16 cellular contexts compared by ENCODE assay signal in genomic region chr3:172525116-172525613, GRCh38. TPM values are rescaled to one million over a fixed set of nuclear protein-coding genes. Genes with fewer than 3 reads are reported as not detected.
"Had no signal": no experiment of that assay in that cellular context is flagged by ENCODE, and none has a peak within 500 bp of the region (broad histone marks: within the 10 kb centered on the region; RNA-seq: fewer than 3 reads in every experiment).

No MANE protein-coding gene starts in this region.

- H3K4me2 ChIP-seq: SK-N-SH had no signal

- H3K9me3 Mint-ChIP-seq: activated CD4-positive, alpha-beta memory T cell treated with anti-CD3 and anti-CD28 coated beads, Interleukin-2, amount 10 ng/mL, durations not matched to agents 7 days and 5 days; activated T-helper 17 cell treated with anti-CD3 and anti-CD28 coated beads, Interleukin-2, amount 50 U/mL, for 72 hours; brain; memory B cell had no signal

- H3K36me3 Mint-ChIP-seq: brain, memory B cell had no signal

- H3K27me3 ChIP-seq: dorsolateral prefrontal cortex, testis had no signal

- H3K4me3 Mint-ChIP-seq: activated CD4-positive, alpha-beta memory T cell treated with anti-CD3 and anti-CD28 coated beads, Interleukin-2, amount 10 ng/mL, durations not matched to agents 7 days and 5 days; activated naive CD8-positive, alpha-beta T cell; brain; memory B cell had no signal

- H3K27me3 Mint-ChIP-seq: activated CD4-positive, alpha-beta memory T cell treated with anti-CD3 and anti-CD28 coated beads, Interleukin-2, amount 10 ng/mL, durations not matched to agents 7 days and 5 days; activated naive CD8-positive, alpha-beta T cell; activated T-helper 17 cell treated with anti-CD3 and anti-CD28 coated beads, Interleukin-2, amount 50 U/mL, for 72 hours; brain; memory B cell had no signal

- H3K4me1 ChIP-seq: testis had no signal

- H3K9me3 ChIP-seq: SK-N-SH, testis had no signal

- H3K9ac ChIP-seq: SK-N-SH had no signal

- H3K4me3 ChIP-seq: dorsolateral prefrontal cortex, testis had no signal

- ATAC-seq: activated CD4-positive, CD25-positive, alpha-beta regulatory T cell treated with anti-CD3 and anti-CD28 coated beads, Interleukin-2, amount 50 U/mL, for 24 hours; activated T-helper 17 cell treated with anti-CD3 and anti-CD28 coated beads, Interleukin-2, amount 50 U/mL, for 72 hours; esophagus mucosa; left cardiac atrium; Right ventricle myocardium inferior had no signal

- DNase-seq: activated CD4-positive, alpha-beta memory T cell treated with anti-CD3 and anti-CD28 coated beads, Interleukin-2, amount 10 ng/mL, durations not matched to agents 7 days and 5 days; amygdala; dorsolateral prefrontal cortex; left cardiac atrium; SK-N-SH; stimulated activated CD4-positive, alpha-beta T cell treated with anti-CD3 and anti-CD28 coated beads, Interleukin-12 subunit alpha, Interleukin-12 subunit beta, amount 100 ng/mL, for 4 hours; testis had no signal

- H3K27ac ChIP-seq: dorsolateral prefrontal cortex, testis had no signal

- H3K27ac Mint-ChIP-seq: activated CD4-positive, alpha-beta memory T cell treated with anti-CD3 and anti-CD28 coated beads, Interleukin-2, amount 10 ng/mL, durations not matched to agents 7 days and 5 days; activated naive CD8-positive, alpha-beta T cell; brain had no signal

RNA-seq across cellular contexts. Expression of gene TNFSF10, which starts 1.9 kb away (rescaled TPM):
- total RNA-seq: osteocyte had no signal
- polyA plus RNA-seq: neural cell had no signal
